Comparison of ENCODE assay signal across 24 cellular contexts in genomic region chr12:124433906-124434305, GRCh38.
A peak's percentile ranks its signal among the peaks of the same experiment; 100 is the strongest.
DNase-seq lines count a peak whose midpoint lies in the region; ATAC-seq and TF ChIP-seq lines count a peak whose summit lies in the region.
"Had no signal": no experiment of that assay in that cellular context is flagged by ENCODE, and none has a peak within 500 bp of the region (broad histone marks: within the 10 kb centered on the region; RNA-seq: fewer than 3 reads in every experiment).

No MANE protein-coding gene starts in this region.

- H3K9me2 ChIP-seq in Karpas-422 (replicated peaks; ENCODE audit: insufficient read depth, low read length) = no peaks in the 10 kb centered on the region

- H3K36me3 ChIP-seq in left ventricle myocardium inferior (peaks cover 27% of the 10 kb centered on the region), uterus (no peaks in the 10 kb centered on the region), Karpas-422 (ENCODE audit: insufficient read depth, low read length) (peaks cover 7% of the 10 kb centered on the region; the same call in 1 of the 2 replicates)

- no peaks in the 10 kb centered on the region for H3K9me3 Mint-ChIP-seq in nephron
- H3K9me3 Mint-ChIP-seq: stimulated activated naive CD8-positive, alpha-beta T cell treated with anti-CD3 and anti-CD28 coated beads, Interleukin-15, Interleukin-2, amounts not matched to agents 100 ng/mL and 50 ng/mL, for 24 hours had no signal

- H2AFZ ChIP-seq in Karpas-422 (ENCODE audit: low read length) = no peak overlapping the region

- H3K4me3 ChIP-seq in left ventricle myocardium inferior = no peak overlapping the region
- no peak overlapping the region for H3K4me3 ChIP-seq in dorsolateral prefrontal cortex
- H3K4me3 ChIP-seq in uterus = no peak overlapping the region
- H3K4me3 ChIP-seq in Karpas-422 (ENCODE audit: low read length) = no peak overlapping the region
- H3K4me3 ChIP-seq: adrenal gland had no signal

- no peak for TF ChIP-seq POLR2A in uterus (IDR thresholded peaks at IDR 0.05)

- ATAC-seq in Right ventricle myocardium inferior = no peak
- ATAC-seq: activated CD8-positive, alpha-beta memory T cell treated with anti-CD3 and anti-CD28 coated beads, Interleukin-2, amount 10 ng/mL, durations not matched to agents 7 days and 5 days; activated T-cell treated with anti-CD3 and anti-CD28 coated beads, Interleukin-2, amount 50 U/mL, for 72 hours had no signal

- peaks cover 3% of the 10 kb centered on the region; the same call in 1 of the 2 replicates for H3K79me2 ChIP-seq in Karpas-422 (ENCODE audit: low read length)

- no peak overlapping the region for H3K4me2 ChIP-seq in Karpas-422 (ENCODE audit: low read depth, low read length, poor library complexity, severe bottlenecking)

- H3K9me3 ChIP-seq in left ventricle myocardium inferior (replicated peaks) (no peaks in the 10 kb centered on the region), uterus (no peaks in the 10 kb centered on the region), Karpas-422 (ENCODE audit: low read length) (no peaks in the 10 kb centered on the region)
- H3K9me3 ChIP-seq: adrenal gland, neutrophil, thoracic aorta had no signal

- no peaks in the 10 kb centered on the region for H3K27me3 Mint-ChIP-seq in nephron (ENCODE audit: low read depth)
- H3K27me3 Mint-ChIP-seq: activated CD8-positive, alpha-beta memory T cell treated with anti-CD3 and anti-CD28 coated beads, Interleukin-2, amount 10 ng/mL, durations not matched to agents 7 days and 5 days; B cell; progenitor cell of endocrine pancreas; stimulated activated naive CD8-positive, alpha-beta T cell treated with anti-CD3 and anti-CD28 coated beads, Interleukin-15, Interleukin-2, amounts not matched to agents 100 ng/mL and 50 ng/mL, for 24 hours had no signal

- H3K27ac ChIP-seq in left ventricle myocardium inferior (replicated peaks) = peak overlapping the region; percentile 40
- peak overlapping the region in 33 of 59 donors; percentile 5 to 72 (median 46) for H3K27ac ChIP-seq in dorsolateral prefrontal cortex
- H3K27ac ChIP-seq in uterus = peak overlapping the region; percentile 41 to 57
- no peak overlapping the region for H3K27ac ChIP-seq in Karpas-422 (ENCODE audit: low read length)

- H3K4me1 ChIP-seq in left ventricle myocardium inferior (peaks cover 63% of the 10 kb centered on the region), uterus (peaks cover 0 to 15% of the 10 kb centered on the region in 2 donors), Karpas-422 (ENCODE audit: low read length) (no peaks in the 10 kb centered on the region)

- H3K27me3 ChIP-seq in left ventricle myocardium inferior (ENCODE audit: low read depth) (no peaks in the 10 kb centered on the region), dorsolateral prefrontal cortex (no peaks in the 10 kb centered on the region), uterus (no peaks in the 10 kb centered on the region), Karpas-422 (ENCODE audit: low read length) (no peaks in the 10 kb centered on the region)
- H3K27me3 ChIP-seq: adrenal gland, neutrophil had no signal

- intact Hi-C loops in left ventricle myocardium inferior (cut with micrococcal nuclease) = no loop called here
- intact Hi-C loops in Right ventricle myocardium inferior (cut with DNase I) = loop anchor here (5.0 kb wide), 1 partner anchor 72 kb away; no protein-coding TSS in a partner anchor
- intact Hi-C loops in dorsolateral prefrontal cortex (cut with DNase I) = no loop called here
- intact Hi-C loops in uterus (cut with DNase I; ENCODE audit: low total_unique reads) = no loop called here

- no peak overlapping the region for H3K4me3 Mint-ChIP-seq in nephron
- H3K4me3 Mint-ChIP-seq: activated CD8-positive, alpha-beta memory T cell treated with anti-CD3 and anti-CD28 coated beads, Interleukin-2, amount 10 ng/mL, durations not matched to agents 7 days and 5 days; activated T-cell treated with anti-CD3 and anti-CD28 coated beads, Interleukin-2, amount 50 U/mL, for 72 hours; B cell; stimulated activated naive CD8-positive, alpha-beta T cell treated with anti-CD3 and anti-CD28 coated beads, Interleukin-15, Interleukin-2, amounts not matched to agents 100 ng/mL and 50 ng/mL, for 24 hours had no signal

- no peak for TF ChIP-seq CTCF in left ventricle myocardium inferior (IDR thresholded peaks at IDR 0.05; ENCODE audit: borderline replicate concordance)
- TF ChIP-seq CTCF in dorsolateral prefrontal cortex (IDR thresholded peaks at IDR 0.05 in 54 of 56, conservative IDR thresholded peaks at IDR 0.05 in 2 of 56; ENCODE audit: low read depth in 1 of 56, partially characterized antibody in 56 of 56) = no peak
- no peak for TF ChIP-seq CTCF in nephron (IDR thresholded peaks at IDR 0.05; ENCODE audit: unreplicated experiment in 3 of 3)
- no peak for TF ChIP-seq CTCF in uterus (IDR thresholded peaks at IDR 0.05)

- no peaks in the 10 kb centered on the region for H4K20me1 ChIP-seq in Karpas-422 (ENCODE audit: insufficient read depth, low read depth, low read length)

- H3K27ac Mint-ChIP-seq in nephron = peak overlapping the region; percentile 53 to 79 (median 72)
- H3K27ac Mint-ChIP-seq: activated CD8-positive, alpha-beta memory T cell treated with anti-CD3 and anti-CD28 coated beads, Interleukin-2, amount 10 ng/mL, durations not matched to agents 7 days and 5 days; activated T-cell treated with anti-CD3 and anti-CD28 coated beads, Interleukin-2, amount 50 U/mL, for 72 hours; B cell; stimulated activated naive CD8-positive, alpha-beta T cell treated with anti-CD3 and anti-CD28 coated beads, Interleukin-15, Interleukin-2, amounts not matched to agents 100 ng/mL and 50 ng/mL, for 24 hours had no signal

- peaks cover 41% of the 10 kb centered on the region for H3K4me1 Mint-ChIP-seq in nephron

- DNase-seq in left ventricle myocardium inferior (no peak), Right ventricle myocardium inferior (ENCODE audit: missing footprints) (no peak), dorsolateral prefrontal cortex (no peak), uterus (no peak), epidermal melanocyte (ENCODE audit: insufficient read length, low spot score) (no peak), A172 (ENCODE audit: low spot score) (no peak), Karpas-422 (no peak)
- DNase-seq: activated CD4-positive, alpha-beta T cell treated with anti-CD3 and anti-CD28 coated beads, Interleukin-2, amount 50 U/mL, for 1 hour; activated CD8-positive, alpha-beta memory T cell treated with anti-CD3 and anti-CD28 coated beads, Interleukin-2, amount 10 ng/mL, durations not matched to agents 7 days and 5 days; activated naive CD4-positive, alpha-beta T cell treated with Interleukin-2 at 50 U/mL for 16 hours; activated T-cell treated with anti-CD3 and anti-CD28 coated beads, Interleukin-2, amount 50 U/mL, for 72 hours; COR-L47; islet precursor cell; NCI-H1105; NCI-H1930; NCI-H526; SIG-M5 had no signal

- H3K9ac ChIP-seq in Karpas-422 (ENCODE audit: low read length) = no peak overlapping the region

- H3K36me3 Mint-ChIP-seq in nephron (ENCODE audit: low read depth) = peaks cover 21% of the 10 kb centered on the region
